ENCODE assay signal across 10 cellular contexts in genomic region chr20:37543828-37544227, GRCh38. TPM values are rescaled to one million over a fixed set of nuclear protein-coding genes. Genes with fewer than 3 reads are reported as not detected.
DNase-seq lines count a peak whose midpoint lies in the region; ATAC-seq and TF ChIP-seq lines count a peak whose summit lies in the region.
"Had no signal": no experiment of that assay in that cellular context is flagged by ENCODE, and none has a peak within 500 bp of the region (broad histone marks: within the 10 kb centered on the region; RNA-seq: fewer than 3 reads in every experiment).

No MANE protein-coding gene starts in this region.

- no peak overlapping the region for H3K9ac ChIP-seq in HCT116 (ENCODE audit: low read length)

- no peaks in the 10 kb centered on the region for H3K9me2 ChIP-seq in HCT116 (ENCODE audit: insufficient read depth)

- H3K27ac ChIP-seq in HCT116 (ENCODE audit: low read depth, low read length), result no peak overlapping the region
- H3K27ac ChIP-seq in prostate gland, result no peak overlapping the region
- H3K27ac ChIP-seq: right lobe of liver had no signal

- ATAC-seq in HCT116 (peak; percentile 80), SK-N-SH treated with all-trans-retinoic acid at 6 μM for 48 hours (peak; percentile 81)

- RAD21 ChIA-PET in HCT116 (lab: Charles Lee; ENCODE audit: low non-redundant PET in 1 of 2, low total read pairs in 2 of 2, uncharacterized antibody in 2 of 2, unreplicated experiment in 2 of 2), result no interaction called here

- CTCF ChIA-PET in HCT116 (lab: Charles Lee), result interaction anchor here (0.7 to 1.0 kb wide), 4 partner anchors 9 to 273 kb away, joined by 3 to 4 read pairs (median 3); no protein-coding TSS in a partner anchor

- POLR2A ChIA-PET in HCT116 (lab: Charles Lee), result no interaction called here

- H4K20me1 ChIP-seq in HCT116 (ENCODE audit: insufficient read depth), result no peaks in the 10 kb centered on the region

- no peak for TF ChIP-seq POLR2A in HCT116 (IDR thresholded peaks at IDR 0.05; ENCODE audit: borderline replicate concordance, extremely low read depth, insufficient read depth, insufficient read length)
- no peak for TF ChIP-seq POLR2A in prostate gland (IDR thresholded peaks at IDR 0.05)

- H3K4me1 ChIP-seq in HCT116 (ENCODE audit: control insufficient read depth in 1 of 2, insufficient read depth in 2 of 2, low read length in 2 of 2), result no peaks in the 10 kb centered on the region
- H3K4me1 ChIP-seq in prostate gland (replicated peaks), result no peaks in the 10 kb centered on the region
- H3K4me1 ChIP-seq: right lobe of liver had no signal

- H3K9me3 ChIP-seq in HCT116 (ENCODE audit: control insufficient read depth in 1 of 2, insufficient read depth in 1 of 2, low read depth in 1 of 2, low read length in 2 of 2), result no peaks in the 10 kb centered on the region
- no peaks in the 10 kb centered on the region for H3K9me3 ChIP-seq in prostate gland
- H3K9me3 ChIP-seq: right lobe of liver had no signal

- intact Hi-C loops in HCT116 (cut with micrococcal nuclease) (no loop called here), prostate gland (cut with DNase I) (no loop called here)

- no peaks in the 10 kb centered on the region for H3K79me2 ChIP-seq in HCT116 (ENCODE audit: insufficient read depth, low read length)

- TF ChIP-seq RAD21 in HCT116 (IDR thresholded peaks at IDR 0.05; ENCODE audit: low read depth), result peak; percentile 44

- TF ChIP-seq CTCF in AG09309 (IDR thresholded peaks at IDR 0.05; ENCODE audit: control insufficient read depth, insufficient read depth, low read depth, low read length, missing control alignments) (peak; percentile 52), HCT116 (IDR thresholded peaks at IDR 0.05 in 2 of 3, conservative IDR thresholded peaks at IDR 0.05 in 1 of 3; ENCODE audit: borderline replicate concordance in 1 of 3, insufficient read depth in 1 of 3, low read depth in 2 of 3, low read length in 2 of 3) (peak; percentile 31 to 53 (median 51); a peak in 5 of 6 replicates), fibroblast of the aortic adventitia (IDR thresholded peaks at IDR 0.05; ENCODE audit: insufficient read depth, low read length) (peak; percentile 63), prostate gland (IDR thresholded peaks at IDR 0.05) (peak in 1 of 4 experiments; percentile 61)

- no peak overlapping the region for H3K4me3 ChIP-seq in AG09309 (ENCODE audit: control insufficient read depth, low read depth, low read length)
- H3K4me3 ChIP-seq in HCT116 (replicated peaks in 1 of 2; ENCODE audit: low read depth in 1 of 2, low read length in 2 of 2), result no peak overlapping the region
- no peak overlapping the region for H3K4me3 ChIP-seq in fibroblast of the aortic adventitia (ENCODE audit: low read depth, low read length)
- H3K4me3 ChIP-seq in prostate gland, result no peak overlapping the region
- H3K4me3 ChIP-seq: right lobe of liver had no signal

- peak overlapping the region; percentile 6 for H2AFZ ChIP-seq in HCT116 (ENCODE audit: low read depth, low read length, poor library complexity, severe bottlenecking)

- DNase-seq in AG09309 (ENCODE audit: low read depth) (no peak), HCT116 (ENCODE audit: low read depth, low spot score) (no peak), fibroblast of the aortic adventitia (ENCODE audit: low read depth) (peak; percentile 60), prostate gland (ENCODE audit: low spot score) (no peak), NCI-H774 (lab: John Stamatoyannopoulos, UW) (no peak), GF-D8 (lab: John Stamatoyannopoulos, UW) (no peak)
- DNase-seq in stimulated activated CD4-positive, alpha-beta T cell treated with anti-CD3 and anti-CD28 coated beads, Interleukin-2, amount 100 ng/mL, for 24 hours, result no peak
- DNase-seq: NCI-H510A treated with DMSO at 0.1 percent for 48 hours had no signal

- H3K4me2 ChIP-seq in HCT116 (ENCODE audit: low read length), result no peak overlapping the region

- H3K36me3 ChIP-seq in HCT116 (ENCODE audit: control insufficient read depth in 1 of 2, insufficient read depth in 2 of 2, low read length in 2 of 2) (no peaks in the 10 kb centered on the region), prostate gland (no peaks in the 10 kb centered on the region)
- H3K36me3 ChIP-seq: right lobe of liver had no signal

- H3K27me3 ChIP-seq in HCT116 (ENCODE audit: insufficient read depth, low read length) (no peaks in the 10 kb centered on the region), prostate gland (replicated peaks; ENCODE audit: insufficient read depth) (no peaks in the 10 kb centered on the region)
- H3K27me3 ChIP-seq: right lobe of liver had no signal

- BruUV-seq in HCT116 (replicated peaks; lab: Mats Ljungman, UMichigan), result no TSS peak

- WGBS in prostate gland, result 41% methylated on average over 3 of the region's 3 CpGs

TF ChIP-seq in HCT116, 20 proteins besides CTCF, POLR2A, EP300 and RAD21:
- TF ChIP-seq TCF7L2 (IDR thresholded peaks at IDR 0.05; ENCODE audit: borderline replicate concordance, extremely low read depth, insufficient read depth, insufficient read length) (no peak), ZFX (IDR thresholded peaks at IDR 0.05) (no peak), CEBPB (IDR thresholded peaks at IDR 0.05; ENCODE audit: low read depth) (no peak), SRF (IDR thresholded peaks at IDR 0.05; ENCODE audit: low read depth) (no peak), SIN3A (IDR thresholded peaks at IDR 0.05; ENCODE audit: low read depth) (no peak), JUND (IDR thresholded peaks at IDR 0.05) (no peak), FOSL1 (IDR thresholded peaks at IDR 0.05; ENCODE audit: low read depth) (no peak)

TF ChIP-seq in SK-N-SH treated with all-trans-retinoic acid at 6 μM for 48 hours, 23 proteins besides CTCF, POLR2A, EP300 and RAD21 (continues in another document):
- TF ChIP-seq BACH2 (CRISPR knock-in tag; IDR thresholded peaks at IDR 0.05; ENCODE audit: borderline replicate concordance) (no peak), CSDC2 (CRISPR knock-in tag; IDR thresholded peaks at IDR 0.05) (no peak), POU6F1 (CRISPR knock-in tag; IDR thresholded peaks at IDR 0.05; ENCODE audit: borderline replicate concordance, low read depth) (no peak), SNAI2 (CRISPR knock-in tag; IDR thresholded peaks at IDR 0.05) (no peak), ZFP3 (CRISPR knock-in tag; IDR thresholded peaks at IDR 0.05) (no peak), TOX (CRISPR knock-in tag; IDR thresholded peaks at IDR 0.05; ENCODE audit: borderline replicate concordance) (no peak), CSRNP3 (CRISPR knock-in tag; IDR thresholded peaks at IDR 0.05) (no peak), ZFP30 (CRISPR knock-in tag; IDR thresholded peaks at IDR 0.05) (no peak), ZC3H10 (CRISPR knock-in tag; IDR thresholded peaks at IDR 0.05) (no peak), ZNF8 (CRISPR knock-in tag; IDR thresholded peaks at IDR 0.05) (no peak), OSR1 (CRISPR knock-in tag; IDR thresholded peaks at IDR 0.05) (no peak), ZNF565 (CRISPR knock-in tag; conservative IDR thresholded peaks at IDR 0.05; ENCODE audit: low read depth) (no peak), CREB5 (CRISPR knock-in tag; IDR thresholded peaks at IDR 0.05; ENCODE audit: low read depth) (no peak)

RNA-seq across cellular contexts. Expression of gene BLCAP, which starts 16.2 kb away (rescaled TPM):
- total RNA-seq in HCT116 (2021; ENCODE audit: unreplicated experiment), result 27.5 TPM
- 22.4 and 24.1 TPM in 2 replicates for polyA plus RNA-seq in HCT116 (2012)
- total RNA-seq in fibroblast of the aortic adventitia (ENCODE audit: low replicate concordance), result 35.9 and 47.3 TPM in 2 replicates
- total RNA-seq in prostate gland, result 100 to 1,000 TPM in 1 of 2 donors, 10 to 100 TPM in 1; 93.0 to 101 TPM

RNA-seq across cellular contexts. Expression of gene NNAT, which starts 22.8 kb away (rescaled TPM):
- not detected for total RNA-seq in HCT116 (2021; ENCODE audit: unreplicated experiment)
- 0.35 and 0.76 TPM in 2 replicates for polyA plus RNA-seq in HCT116 (2012)
- total RNA-seq in fibroblast of the aortic adventitia (ENCODE audit: low replicate concordance), result 0.36 and 2.8 TPM in 2 replicates
- total RNA-seq in prostate gland, result 1 to 10 TPM in 1 of 2 donors, under 1 TPM in 1; 0.41 to 4.3 TPM
- total RNA-seq: right lobe of liver had no signal
